Comparison of ENCODE assay signal across 22 cellular contexts in genomic region chr7:154804449-154804848, GRCh38.
A peak's percentile ranks its signal among the peaks of the same experiment; 100 is the strongest.
DNase-seq lines count a peak whose midpoint lies in the region; FAIRE-seq and TF ChIP-seq lines count a peak whose summit lies in the region.
"Had no signal": no experiment of that assay in that cellular context is flagged by ENCODE, and none has a peak within 500 bp of the region (broad histone marks: within the 10 kb centered on the region; RNA-seq: fewer than 3 reads in every experiment).

No MANE protein-coding gene starts in this region.

- no peak overlapping the region for H2BK5ac ChIP-seq in mesenchymal stem cell (ENCODE audit: low read depth, low read length, poor library complexity, severe bottlenecking)

- H3K9ac ChIP-seq in mesenchymal stem cell (ENCODE audit: low read length): no peak overlapping the region

- H4K8ac ChIP-seq in mesenchymal stem cell (ENCODE audit: low read length): no peak overlapping the region

- no peak overlapping the region for H2BK120ac ChIP-seq in mesenchymal stem cell (ENCODE audit: low read depth, low read length)

- H3K23ac ChIP-seq in mesenchymal stem cell (ENCODE audit: low read length in 2 of 2): no peak overlapping the region

- TF ChIP-seq CTCF in VCaP (conservative IDR thresholded peaks at IDR 0.05) (no peak), epithelial cell of esophagus (IDR thresholded peaks at IDR 0.05; ENCODE audit: insufficient read depth, low read depth, low read length, missing control alignments) (no peak)

- no peak for TF ChIP-seq POLR2A in GM12892 (IDR thresholded peaks at IDR 0.05; ENCODE audit: low read depth, low read length)

- no peak overlapping the region for H3K4me3 ChIP-seq in epithelial cell of esophagus (ENCODE audit: low read length)
- H3K4me3 ChIP-seq in mesenchymal stem cell (ENCODE audit: insufficient read depth in 1 of 2, low read depth in 1 of 2, low read length in 2 of 2): no peak overlapping the region
- H3K4me3 ChIP-seq: GM12878, GM23338 had no signal

- no peak overlapping the region for H2AK5ac ChIP-seq in mesenchymal stem cell (ENCODE audit: low read length, severe bottlenecking)

- H3K14ac ChIP-seq in mesenchymal stem cell (ENCODE audit: low read length in 2 of 2): no peak overlapping the region

- no peaks in the 10 kb centered on the region for H3K27me3 ChIP-seq in mesenchymal stem cell (ENCODE audit: control insufficient read depth in 1 of 2, insufficient read depth in 1 of 2, low read length in 2 of 2)
- H3K27me3 ChIP-seq: BE2C had no signal

- no peak for FAIRE-seq in GM12892 (lab: Jason Lieb, UNC)
- FAIRE-seq: A204.1, GM12878, GM19239, H54 had no signal

- H3K4me2 ChIP-seq in mesenchymal stem cell (ENCODE audit: low read length, poor library complexity, severe bottlenecking): no peak overlapping the region
- H3K4me2 ChIP-seq: GM23338 had no signal

- H2AFZ ChIP-seq in mesenchymal stem cell (ENCODE audit: low read depth, low read length): no peak overlapping the region
- H2AFZ ChIP-seq: GM23338 had no signal

- peak overlapping the region; percentile 33; the same call in 1 of the 2 replicates for H3K27ac ChIP-seq in VCaP
- H3K27ac ChIP-seq in mesenchymal stem cell (ENCODE audit: low read length, poor library complexity, severe bottlenecking): no peak overlapping the region

- no peak overlapping the region for H2BK15ac ChIP-seq in mesenchymal stem cell (ENCODE audit: low read depth, poor library complexity, severe bottlenecking)

- peaks cover 3% of the 10 kb centered on the region for H3K9me3 ChIP-seq in mesenchymal stem cell (ENCODE audit: control insufficient read depth, low read length)
- H3K9me3 ChIP-seq: BE2C had no signal

- peak overlapping the region; percentile 31 for H4K91ac ChIP-seq in mesenchymal stem cell (ENCODE audit: low read length)

- no peak overlapping the region for H3K18ac ChIP-seq in mesenchymal stem cell (ENCODE audit: low read depth in 1 of 2, low read length in 2 of 2)

- peak; percentile 2 for DNase-seq in epithelial cell of esophagus (ENCODE audit: low read depth)
- DNase-seq in mesenchymal stem cell: no peak
- no peak for DNase-seq in GM12892 (ENCODE audit: insufficient read length)
- DNase-seq in amygdala (lab: John Stamatoyannopoulos, UW): no peak
- no peak for DNase-seq in SKM-1 (lab: John Stamatoyannopoulos, UW; ENCODE audit: unreplicated experiment)
- DNase-seq: ACHN; BE2C; C1 segment of cervical spinal cord; CD4-positive, CD25-positive, alpha-beta regulatory T cell; CD8-positive, alpha-beta memory T cell; COR-L47; DMS 273 treated with DMSO at 0.1 percent for 48 hours; DMS53; DND-41; EL; HCEC 1CT had no signal

- H3K4ac ChIP-seq in mesenchymal stem cell (ENCODE audit: low read depth in 1 of 2, low read length in 2 of 2): no peak overlapping the region

- 63% methylated on average over 3 of the region's 3 CpGs for WGBS in mesenchymal stem cell

- H2BK12ac ChIP-seq in mesenchymal stem cell (ENCODE audit: low read length in 2 of 2): no peak overlapping the region

- H3K36me3 ChIP-seq in mesenchymal stem cell (ENCODE audit: control insufficient read depth in 1 of 2, insufficient read depth in 2 of 2, low read depth in 1 of 2, low read length in 2 of 2): no peaks in the 10 kb centered on the region
- H3K36me3 ChIP-seq: BE2C had no signal

- H3K4me1 ChIP-seq in mesenchymal stem cell (ENCODE audit: control insufficient read depth, insufficient read depth, low read depth, low read length): no peaks in the 10 kb centered on the region
- H3K4me1 ChIP-seq: BE2C had no signal

- no peaks in the 10 kb centered on the region for H3K79me1 ChIP-seq in mesenchymal stem cell (replicated peaks; ENCODE audit: low read length, poor library complexity, severe bottlenecking)
